Comparison of ENCODE assay signal across 33 cellular contexts in the genomic region with DNA sequence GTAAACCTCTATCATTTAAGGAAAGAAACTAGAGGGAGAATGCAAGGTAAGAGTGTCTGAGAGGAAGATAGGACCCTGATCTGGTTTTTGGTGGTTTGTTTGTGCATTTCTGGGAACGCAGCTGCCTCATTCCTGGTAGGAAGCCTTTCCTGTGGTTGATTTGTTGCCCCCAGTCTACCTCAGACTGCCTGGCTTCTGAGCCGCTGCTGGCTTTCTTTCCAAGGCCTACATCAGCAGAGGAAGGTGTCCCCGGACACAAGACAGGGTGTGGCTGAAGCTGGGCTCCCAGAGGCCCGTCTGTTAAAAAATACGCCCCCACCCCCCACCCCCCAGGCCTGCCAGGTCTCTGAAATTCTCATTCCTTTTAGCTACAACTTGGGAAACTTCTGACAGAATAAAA. TPM values are rescaled to one million over a fixed set of nuclear protein-coding genes. Genes with fewer than 3 reads are reported as not detected.
"Had no signal": no experiment of that assay in that cellular context is flagged by ENCODE, and none has a peak within 500 bp of the region (broad histone marks: within the 10 kb centered on the region; RNA-seq: fewer than 3 reads in every experiment).

No MANE protein-coding gene starts in this region.

- H3K4me1 ChIP-seq: ascending aorta, body of pancreas had no signal

- H3K36me3 ChIP-seq: ascending aorta, SJCRH30 had no signal

- H3K27ac ChIP-seq: ascending aorta, body of pancreas, SJCRH30, SK-N-MC had no signal

- H3K9me3 ChIP-seq: ascending aorta, body of pancreas, SJCRH30 had no signal

- DNase-seq: activated CD4-positive, alpha-beta T cell treated with anti-CD3 and anti-CD28 coated beads, Interleukin-2, amount 10 ng/mL, durations not matched to agents 24 days and 14 days; activated CD4-positive, alpha-beta T cell treated with anti-CD3 and anti-CD28 coated beads, Interleukin-2, amount 50 U/mL, for 4 hours; activated CD8-positive, alpha-beta T cell treated with anti-CD3 and anti-CD28 coated beads for 36 hours; activated effector memory CD4-positive, alpha-beta T cell treated with anti-CD3 and anti-CD28 coated beads, Interleukin-2, amount 50 U/mL, for 16 hours; activated naive CD4-positive, alpha-beta T cell treated with Interleukin-2 at 50 U/mL for 16 hours; activated naive CD8-positive, alpha-beta T cell treated with anti-CD3 and anti-CD28 coated beads, Interleukin-2, amount 10 ng/mL, durations not matched to agents 7 days and 5 days; activated T-cell treated with anti-CD3 and anti-CD28 coated beads, Interleukin-2, amount 50 U/mL, for 1 hour; activated T-cell treated with anti-CD3 and anti-CD28 coated beads, Interleukin-2, amount 50 U/mL, for 72 hours; amygdala; body of pancreas; central memory CD4-positive, alpha-beta T cell; KG1; MM.1S; MV-4-11; NCI-H1092; NCI-H1436 treated with DMSO at 0.1 percent for 48 hours; NCI-H1694 treated with DMSO at 0.1 percent for 48 hours; NCI-H2029; NCI-H2171; NCI-H510A; NCI-H774; SHP77 had no signal

- FAIRE-seq: TTC549 had no signal

- H3K27me3 ChIP-seq: ascending aorta, body of pancreas, SJCRH30 had no signal

- H3K4me3 ChIP-seq: ascending aorta, body of pancreas, SJCRH30, SK-N-MC had no signal

- ATAC-seq: activated CD8-positive, alpha-beta T cell treated with anti-CD3 and anti-CD28 coated beads for 36 hours; activated T-cell treated with anti-CD3 and anti-CD28 coated beads, Interleukin-2, amount 50 U/mL, for 72 hours; activated T-helper 17 cell treated with anti-CD3 and anti-CD28 coated beads, Interleukin-2, amount 50 U/mL, for 72 hours; body of pancreas; Panc1 had no signal

RNA-seq across cellular contexts. Expression of gene C13orf42, which starts 42.6 kb away (rescaled TPM):
- total RNA-seq: activated CD4-positive, alpha-beta T cell treated with anti-CD3 and anti-CD28 coated beads, Interleukin-2, amount 10 ng/mL, durations not matched to agents 24 days and 14 days; activated CD8-positive, alpha-beta memory T cell treated with anti-CD3 and anti-CD28 coated beads for 36 hours; activated CD8-positive, alpha-beta T cell treated with anti-CD3 and anti-CD28 coated beads for 36 hours; activated naive CD8-positive, alpha-beta T cell treated with anti-CD3 and anti-CD28 coated beads, Interleukin-2, amount 10 ng/mL, durations not matched to agents 7 days and 5 days; activated T-cell treated with anti-CD3 and anti-CD28 coated beads, Interleukin-2, amount 50 U/mL, for 72 hours; activated T-helper 17 cell treated with anti-CD3 and anti-CD28 coated beads, Interleukin-2, amount 50 U/mL, for 72 hours; ascending aorta; body of pancreas; cerebellum; LHCN-M2; RPMI7951; SJCRH30; T-helper 1 cell treated with Interleukin-12 subunit alpha and Interleukin-12 subunit beta and Interleukin-4 antibody, amounts not matched to agents 30 ng/mL and 1 ng/mL, for 36 hours had no signal
